ENCODE assay signal across 1 cellular context in the genomic region with DNA sequence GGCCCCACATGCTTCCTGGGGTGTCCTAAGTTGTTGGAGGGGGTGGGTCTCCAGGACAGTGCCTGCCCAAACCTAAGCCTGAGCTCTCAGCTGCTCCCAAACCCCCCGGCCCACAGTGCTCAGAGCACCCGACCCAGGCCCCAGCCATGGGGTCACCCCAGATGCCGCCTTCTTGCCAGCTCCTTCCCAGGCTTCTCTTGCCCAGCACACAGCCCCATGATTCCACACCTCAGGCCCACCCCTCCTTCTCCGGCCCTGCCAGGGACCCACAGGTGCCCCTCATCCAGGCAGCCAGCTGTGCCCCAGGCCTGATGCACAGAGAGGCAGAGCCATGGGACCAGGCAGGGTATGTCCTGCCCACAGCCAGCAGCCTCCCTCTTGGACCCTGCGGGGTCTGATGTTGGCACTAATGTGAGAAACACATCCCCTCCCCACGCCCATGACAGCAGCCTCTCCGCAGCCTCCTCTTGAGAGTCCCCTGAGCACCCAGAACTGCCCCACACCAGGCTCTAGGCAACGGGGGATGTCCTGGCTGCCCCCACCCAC.
TF ChIP-seq lines count a peak whose summit lies in the region.

No MANE protein-coding gene starts in this region.

TF ChIP-seq in HepG2, 621 proteins besides CTCF, POLR2A, EP300 and RAD21:
- no peak for TF ChIP-seq MAZ (IDR thresholded peaks at IDR 0.05; ENCODE audit: borderline replicate concordance, low read depth, low read length)
- TF ChIP-seq MAZ (CRISPR knock-in tag; IDR thresholded peaks at IDR 0.05; ENCODE audit: low read depth) = no peak
- no peak for TF ChIP-seq SNAPC4 (CRISPR knock-in tag; IDR thresholded peaks at IDR 0.05)
- no peak for TF ChIP-seq ADNP (CRISPR knock-in tag; IDR thresholded peaks at IDR 0.05)
- TF ChIP-seq HNF4A (CRISPR knock-in tag; IDR thresholded peaks at IDR 0.05) = no peak
- TF ChIP-seq MIER2 (CRISPR knock-in tag; IDR thresholded peaks at IDR 0.05) = no peak
- no peak for TF ChIP-seq HNRNPL (IDR thresholded peaks at IDR 0.05; ENCODE audit: low read depth, low read length)
- TF ChIP-seq ATF7-NPFF (CRISPR knock-in tag; IDR thresholded peaks at IDR 0.05; ENCODE audit: low read depth) = no peak
- TF ChIP-seq, protein P1, sequence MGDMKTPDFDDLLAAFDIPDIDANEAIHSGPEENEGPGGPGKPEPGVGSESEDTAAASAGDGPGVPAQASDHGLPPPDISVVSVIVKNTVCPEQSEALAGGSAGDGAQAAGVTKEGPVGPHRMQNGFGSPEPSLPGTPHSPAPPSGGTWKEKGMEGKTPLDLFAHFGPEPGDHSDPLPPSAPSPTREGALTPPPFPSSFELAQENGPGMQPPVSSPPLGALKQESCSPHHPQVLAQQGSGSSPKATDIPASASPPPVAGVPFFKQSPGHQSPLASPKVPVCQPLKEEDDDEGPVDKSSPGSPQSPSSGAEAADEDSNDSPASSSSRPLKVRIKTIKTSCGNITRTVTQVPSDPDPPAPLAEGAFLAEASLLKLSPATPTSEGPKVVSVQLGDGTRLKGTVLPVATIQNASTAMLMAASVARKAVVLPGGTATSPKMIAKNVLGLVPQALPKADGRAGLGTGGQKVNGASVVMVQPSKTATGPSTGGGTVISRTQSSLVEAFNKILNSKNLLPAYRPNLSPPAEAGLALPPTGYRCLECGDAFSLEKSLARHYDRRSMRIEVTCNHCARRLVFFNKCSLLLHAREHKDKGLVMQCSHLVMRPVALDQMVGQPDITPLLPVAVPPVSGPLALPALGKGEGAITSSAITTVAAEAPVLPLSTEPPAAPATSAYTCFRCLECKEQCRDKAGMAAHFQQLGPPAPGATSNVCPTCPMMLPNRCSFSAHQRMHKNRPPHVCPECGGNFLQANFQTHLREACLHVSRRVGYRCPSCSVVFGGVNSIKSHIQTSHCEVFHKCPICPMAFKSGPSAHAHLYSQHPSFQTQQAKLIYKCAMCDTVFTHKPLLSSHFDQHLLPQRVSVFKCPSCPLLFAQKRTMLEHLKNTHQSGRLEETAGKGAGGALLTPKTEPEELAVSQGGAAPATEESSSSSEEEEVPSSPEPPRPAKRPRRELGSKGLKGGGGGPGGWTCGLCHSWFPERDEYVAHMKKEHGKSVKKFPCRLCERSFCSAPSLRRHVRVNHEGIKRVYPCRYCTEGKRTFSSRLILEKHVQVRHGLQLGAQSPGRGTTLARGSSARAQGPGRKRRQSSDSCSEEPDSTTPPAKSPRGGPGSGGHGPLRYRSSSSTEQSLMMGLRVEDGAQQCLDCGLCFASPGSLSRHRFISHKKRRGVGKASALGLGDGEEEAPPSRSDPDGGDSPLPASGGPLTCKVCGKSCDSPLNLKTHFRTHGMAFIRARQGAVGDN (CRISPR knock-in tag; IDR thresholded peaks at IDR 0.05) = no peak
- no peak for TF ChIP-seq RELA (CRISPR knock-in tag; IDR thresholded peaks at IDR 0.05)
- TF ChIP-seq PHF8 (CRISPR knock-in tag; IDR thresholded peaks at IDR 0.05) = no peak
- TF ChIP-seq ZSCAN22 (CRISPR knock-in tag; IDR thresholded peaks at IDR 0.05) = no peak
- TF ChIP-seq DPF2 (CRISPR knock-in tag; IDR thresholded peaks at IDR 0.05; ENCODE audit: borderline replicate concordance, low read depth) = no peak
- no peak for TF ChIP-seq ZNF318 (CRISPR knock-in tag; IDR thresholded peaks at IDR 0.05)
TF ChIP-seq in HepG2: peak in this region for 0.
